In the genomic region with DNA sequence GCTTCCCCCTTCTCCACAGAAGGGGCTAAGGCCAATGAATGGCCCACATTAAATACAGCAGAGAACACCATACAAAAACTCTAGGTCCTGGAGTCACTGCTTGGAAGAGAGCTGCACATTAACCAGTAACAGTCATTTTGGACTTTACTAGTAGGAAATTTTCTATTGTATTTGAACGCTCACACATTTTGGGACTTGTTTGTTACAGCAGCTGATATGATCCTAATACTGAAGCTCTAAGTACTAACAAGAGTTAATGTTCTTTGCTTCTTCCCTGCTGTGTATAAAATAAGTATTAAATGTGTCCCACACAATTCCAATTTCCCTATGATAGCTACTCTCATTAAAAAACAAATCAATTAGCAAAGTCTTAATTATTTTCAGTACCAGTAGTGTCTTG, we compare ENCODE assay signal across 2 cellular contexts.
TF ChIP-seq lines count a peak whose summit lies in the region.

No MANE protein-coding gene starts in this region.

TF ChIP-seq in HepG2, 621 proteins besides CTCF, POLR2A, EP300 and RAD21 (continued from another document):
- TF ChIP-seq ZNF569 (CRISPR knock-in tag; IDR thresholded peaks at IDR 0.05; ENCODE audit: borderline replicate concordance) (no peak), SAFB2 (CRISPR knock-in tag; IDR thresholded peaks at IDR 0.05; ENCODE audit: borderline replicate concordance, low read depth) (no peak), ZNF12 (CRISPR knock-in tag; IDR thresholded peaks at IDR 0.05) (peak; percentile 98)
- TF ChIP-seq, protein P1, sequence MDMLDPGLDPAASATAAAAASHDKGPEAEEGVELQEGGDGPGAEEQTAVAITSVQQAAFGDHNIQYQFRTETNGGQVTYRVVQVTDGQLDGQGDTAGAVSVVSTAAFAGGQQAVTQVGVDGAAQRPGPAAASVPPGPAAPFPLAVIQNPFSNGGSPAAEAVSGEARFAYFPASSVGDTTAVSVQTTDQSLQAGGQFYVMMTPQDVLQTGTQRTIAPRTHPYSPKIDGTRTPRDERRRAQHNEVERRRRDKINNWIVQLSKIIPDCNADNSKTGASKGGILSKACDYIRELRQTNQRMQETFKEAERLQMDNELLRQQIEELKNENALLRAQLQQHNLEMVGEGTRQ (IDR thresholded peaks at IDR 0.05; ENCODE audit: low read depth, low read length), result no peak
- TF ChIP-seq, protein P1 (CRISPR knock-in tag; IDR thresholded peaks at IDR 0.05; ENCODE audit: borderline replicate concordance), result no peak
- TF ChIP-seq, protein P2, sequence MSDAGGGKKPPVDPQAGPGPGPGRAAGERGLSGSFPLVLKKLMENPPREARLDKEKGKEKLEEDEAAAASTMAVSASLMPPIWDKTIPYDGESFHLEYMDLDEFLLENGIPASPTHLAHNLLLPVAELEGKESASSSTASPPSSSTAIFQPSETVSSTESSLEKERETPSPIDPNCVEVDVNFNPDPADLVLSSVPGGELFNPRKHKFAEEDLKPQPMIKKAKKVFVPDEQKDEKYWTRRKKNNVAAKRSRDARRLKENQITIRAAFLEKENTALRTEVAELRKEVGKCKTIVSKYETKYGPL (CRISPR knock-in tag; IDR thresholded peaks at IDR 0.05), result no peak
- TF ChIP-seq, protein P3, sequence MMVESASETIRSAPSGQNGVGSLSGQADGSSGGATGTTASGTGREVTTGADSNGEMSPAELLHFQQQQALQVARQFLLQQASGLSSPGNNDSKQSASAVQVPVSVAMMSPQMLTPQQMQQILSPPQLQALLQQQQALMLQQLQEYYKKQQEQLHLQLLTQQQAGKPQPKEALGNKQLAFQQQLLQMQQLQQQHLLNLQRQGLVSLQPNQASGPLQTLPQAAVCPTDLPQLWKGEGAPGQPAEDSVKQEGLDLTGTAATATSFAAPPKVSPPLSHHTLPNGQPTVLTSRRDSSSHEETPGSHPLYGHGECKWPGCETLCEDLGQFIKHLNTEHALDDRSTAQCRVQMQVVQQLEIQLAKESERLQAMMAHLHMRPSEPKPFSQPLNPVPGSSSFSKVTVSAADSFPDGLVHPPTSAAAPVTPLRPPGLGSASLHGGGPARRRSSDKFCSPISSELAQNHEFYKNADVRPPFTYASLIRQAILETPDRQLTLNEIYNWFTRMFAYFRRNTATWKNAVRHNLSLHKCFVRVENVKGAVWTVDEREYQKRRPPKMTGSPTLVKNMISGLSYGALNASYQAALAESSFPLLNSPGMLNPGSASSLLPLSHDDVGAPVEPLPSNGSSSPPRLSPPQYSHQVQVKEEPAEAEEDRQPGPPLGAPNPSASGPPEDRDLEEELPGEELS (CRISPR knock-in tag; IDR thresholded peaks at IDR 0.05), result no peak
TF ChIP-seq in HepG2: peak in this region for 1.

TF ChIP-seq in K562, 482 proteins besides CTCF, POLR2A, EP300 and RAD21 (continued from another document):
- TF ChIP-seq, protein P4, sequence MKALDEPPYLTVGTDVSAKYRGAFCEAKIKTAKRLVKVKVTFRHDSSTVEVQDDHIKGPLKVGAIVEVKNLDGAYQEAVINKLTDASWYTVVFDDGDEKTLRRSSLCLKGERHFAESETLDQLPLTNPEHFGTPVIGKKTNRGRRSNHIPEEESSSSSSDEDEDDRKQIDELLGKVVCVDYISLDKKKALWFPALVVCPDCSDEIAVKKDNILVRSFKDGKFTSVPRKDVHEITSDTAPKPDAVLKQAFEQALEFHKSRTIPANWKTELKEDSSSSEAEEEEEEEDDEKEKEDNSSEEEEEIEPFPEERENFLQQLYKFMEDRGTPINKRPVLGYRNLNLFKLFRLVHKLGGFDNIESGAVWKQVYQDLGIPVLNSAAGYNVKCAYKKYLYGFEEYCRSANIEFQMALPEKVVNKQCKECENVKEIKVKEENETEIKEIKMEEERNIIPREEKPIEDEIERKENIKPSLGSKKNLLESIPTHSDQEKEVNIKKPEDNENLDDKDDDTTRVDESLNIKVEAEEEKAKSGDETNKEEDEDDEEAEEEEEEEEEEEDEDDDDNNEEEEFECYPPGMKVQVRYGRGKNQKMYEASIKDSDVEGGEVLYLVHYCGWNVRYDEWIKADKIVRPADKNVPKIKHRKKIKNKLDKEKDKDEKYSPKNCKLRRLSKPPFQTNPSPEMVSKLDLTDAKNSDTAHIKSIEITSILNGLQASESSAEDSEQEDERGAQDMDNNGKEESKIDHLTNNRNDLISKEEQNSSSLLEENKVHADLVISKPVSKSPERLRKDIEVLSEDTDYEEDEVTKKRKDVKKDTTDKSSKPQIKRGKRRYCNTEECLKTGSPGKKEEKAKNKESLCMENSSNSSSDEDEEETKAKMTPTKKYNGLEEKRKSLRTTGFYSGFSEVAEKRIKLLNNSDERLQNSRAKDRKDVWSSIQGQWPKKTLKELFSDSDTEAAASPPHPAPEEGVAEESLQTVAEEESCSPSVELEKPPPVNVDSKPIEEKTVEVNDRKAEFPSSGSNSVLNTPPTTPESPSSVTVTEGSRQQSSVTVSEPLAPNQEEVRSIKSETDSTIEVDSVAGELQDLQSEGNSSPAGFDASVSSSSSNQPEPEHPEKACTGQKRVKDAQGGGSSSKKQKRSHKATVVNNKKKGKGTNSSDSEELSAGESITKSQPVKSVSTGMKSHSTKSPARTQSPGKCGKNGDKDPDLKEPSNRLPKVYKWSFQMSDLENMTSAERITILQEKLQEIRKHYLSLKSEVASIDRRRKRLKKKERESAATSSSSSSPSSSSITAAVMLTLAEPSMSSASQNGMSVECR (CRISPR knock-in tag; IDR thresholded peaks at IDR 0.05), result no peak
- peak; percentile 77 for TF ChIP-seq ZNF12 (CRISPR knock-in tag; IDR thresholded peaks at IDR 0.05)
